10 cellular contexts compared by ENCODE assay signal in genomic region chr1:54054438-54054749, GRCh38. TPM values are rescaled to one million over a fixed set of nuclear protein-coding genes. Genes with fewer than 3 reads are reported as not detected.
DNase-seq lines count a peak whose midpoint lies in the region; ATAC-seq and TF ChIP-seq lines count a peak whose summit lies in the region.
"Had no signal": no experiment of that assay in that cellular context is flagged by ENCODE, and none has a peak within 500 bp of the region (broad histone marks: within the 10 kb centered on the region; RNA-seq: fewer than 3 reads in every experiment).

No MANE protein-coding gene starts in this region.

- WGBS in mesendoderm (ENCODE audit: extremely low coverage, insufficient coverage, low lambda C conversion rate) = no CpG with 5 or more reads among the region's 5 CpGs

- peak; percentile 27 for DNase-seq in activated CD8-positive, alpha-beta T cell treated with anti-CD3 and anti-CD28 coated beads, Interleukin-2, amount 10 ng/mL, durations not matched to agents 7 days and 5 days
- DNase-seq in mesendoderm (peak; percentile 2), pons (ENCODE audit: low spot score) (no peak), kidney tubule cell (ENCODE audit: low spot score) (no peak)

- no peak for TF ChIP-seq CTCF in HEK293 (tag by site-specific recombination; IDR thresholded peaks at IDR 0.05)

- H3K79me2 ChIP-seq in mesendoderm (ENCODE audit: control insufficient read depth, insufficient read depth, low read length) = peaks cover 6% of the 10 kb centered on the region

- peaks cover 0 to 26% (median 8%) of the 10 kb centered on the region in 11 experiments; a peak in 12 of 22 replicates for H4K20me1 ChIP-seq in BLaER1 treated with 17β-estradiol and CSF1 and Interleukin-3, amounts not matched to agents 10 nM and 100 nM

- H3K9me3 ChIP-seq in BLaER1 treated with 17β-estradiol and CSF1 and Interleukin-3, amounts not matched to agents 10 nM and 100 nM (replicated peaks in 1 of 11) = no peaks in the 10 kb centered on the region
- H3K9me3 ChIP-seq in HEK293 (ENCODE audit: control insufficient read depth, insufficient read depth, low read depth, low read length) = no peaks in the 10 kb centered on the region

- peaks cover 7% of the 10 kb centered on the region for H3K79me1 ChIP-seq in mesendoderm (ENCODE audit: low read length)

- H3K27ac Mint-ChIP-seq in activated CD8-positive, alpha-beta T cell treated with anti-CD3 and anti-CD28 coated beads, Interleukin-2, amount 10 ng/mL, durations not matched to agents 7 days and 5 days = no peak overlapping the region

- no peak overlapping the region for H3K4ac ChIP-seq in mesendoderm (ENCODE audit: low read depth, low read length)

- no peak overlapping the region for H3K4me3 Mint-ChIP-seq in activated CD8-positive, alpha-beta T cell treated with anti-CD3 and anti-CD28 coated beads, Interleukin-2, amount 10 ng/mL, durations not matched to agents 7 days and 5 days

- H3K9ac ChIP-seq in BLaER1 treated with 17β-estradiol and CSF1 and Interleukin-3, amounts not matched to agents 10 nM and 100 nM = peak overlapping the region; percentile 83 to 92 (median 89)
- H3K9ac ChIP-seq in mesendoderm (ENCODE audit: low read length) = no peak overlapping the region

- no peak overlapping the region for H3K18ac ChIP-seq in mesendoderm (ENCODE audit: low read length)

- peaks cover 26% of the 10 kb centered on the region for H3K4me1 Mint-ChIP-seq in activated CD8-positive, alpha-beta T cell treated with anti-CD3 and anti-CD28 coated beads, Interleukin-2, amount 10 ng/mL, durations not matched to agents 7 days and 5 days (ENCODE audit: low read depth)

- H3K27ac ChIP-seq in BLaER1 treated with 17β-estradiol and CSF1 and Interleukin-3, amounts not matched to agents 10 nM and 100 nM = peak overlapping the region; percentile 64 to 95 (median 91); a peak in 21 of 22 replicates
- H3K27ac ChIP-seq in HEK293 (ENCODE audit: extremely low read depth, low read depth, low read length) (no peak overlapping the region), mesendoderm (ENCODE audit: low read depth, low read length) (no peak overlapping the region)

- peak overlapping the region; percentile 90 to 98 (median 95) for H3K4me2 ChIP-seq in BLaER1 treated with 17β-estradiol and CSF1 and Interleukin-3, amounts not matched to agents 10 nM and 100 nM
- no peak overlapping the region for H3K4me2 ChIP-seq in mesendoderm (ENCODE audit: low read length)

- H2BK120ac ChIP-seq in mesendoderm (ENCODE audit: low read depth, low read length) = no peak overlapping the region

- H3K4me3 ChIP-seq in BLaER1 treated with 17β-estradiol and CSF1 and Interleukin-3, amounts not matched to agents 10 nM and 100 nM = peak overlapping the region; percentile 60 to 98 (median 81)
- H3K4me3 ChIP-seq in HEK293 (ENCODE audit: low read depth, low read length) (peak overlapping the region; percentile 4; the same call in 1 of the 2 replicates), mesendoderm (ENCODE audit: low read length) (no peak overlapping the region)

- no peak overlapping the region for H2BK15ac ChIP-seq in mesendoderm (replicated peaks; ENCODE audit: low read depth)

- H4K5ac ChIP-seq in mesendoderm (ENCODE audit: low read length) = no peak overlapping the region

- H3K36me3 Mint-ChIP-seq in activated CD8-positive, alpha-beta T cell treated with anti-CD3 and anti-CD28 coated beads, Interleukin-2, amount 10 ng/mL, durations not matched to agents 7 days and 5 days (ENCODE audit: low read depth) = peaks cover 29% of the 10 kb centered on the region

- peaks cover 2 to 36% (median 12%) of the 10 kb centered on the region in 11 experiments; a peak in 16 of 22 replicates for H3K36me3 ChIP-seq in BLaER1 treated with 17β-estradiol and CSF1 and Interleukin-3, amounts not matched to agents 10 nM and 100 nM
- peaks cover 0 to 14% of the 10 kb centered on the region in 2 experiments; a peak in 2 of 3 replicates for H3K36me3 ChIP-seq in HEK293 (ENCODE audit: control insufficient read depth in 2 of 2, insufficient read depth in 1 of 2, low read length in 2 of 2)
- no peaks in the 10 kb centered on the region for H3K36me3 ChIP-seq in mesendoderm (ENCODE audit: control insufficient read depth, insufficient read depth, low read length)

- H3K4me1 ChIP-seq in BLaER1 treated with 17β-estradiol and CSF1 and Interleukin-3, amounts not matched to agents 10 nM and 100 nM = peaks cover 16 to 51% (median 34%) of the 10 kb centered on the region in 10 experiments
- H3K4me1 ChIP-seq in HEK293 (ENCODE audit: control insufficient read depth, insufficient read depth, low read length) = peaks cover 3% of the 10 kb centered on the region; the same call in 1 of the 2 replicates
- H3K4me1 ChIP-seq in mesendoderm (ENCODE audit: control insufficient read depth, low read depth, low read length) = no peaks in the 10 kb centered on the region

- no peak overlapping the region for H3K56ac ChIP-seq in mesendoderm (ENCODE audit: low read length)

- ATAC-seq in activated CD8-positive, alpha-beta T cell treated with anti-CD3 and anti-CD28 coated beads, Interleukin-2, amount 10 ng/mL, durations not matched to agents 7 days and 5 days = no peak
- ATAC-seq in GM18861 (IDR thresholded peaks at IDR 0.05; ENCODE audit: unreplicated experiment) (no peak), GM18502 (IDR thresholded peaks at IDR 0.05; ENCODE audit: poor library complexity, unreplicated experiment) (no peak)

- H3K9me3 Mint-ChIP-seq in activated CD8-positive, alpha-beta T cell treated with anti-CD3 and anti-CD28 coated beads, Interleukin-2, amount 10 ng/mL, durations not matched to agents 7 days and 5 days (ENCODE audit: insufficient read depth) = no peaks in the 10 kb centered on the region

- H3K27me3 ChIP-seq in BLaER1 treated with 17β-estradiol and CSF1 and Interleukin-3, amounts not matched to agents 10 nM and 100 nM = no peaks in the 10 kb centered on the region; a peak in 1 of 22 replicates
- no peaks in the 10 kb centered on the region for H3K27me3 ChIP-seq in mesendoderm (ENCODE audit: insufficient read depth, low read length, poor library complexity)

- POLR2A ChIA-PET in HEK293 (lab: Yijun Ruan, JAX) = no interaction called here
- POLR2A ChIA-PET in activated CD8-positive, alpha-beta T cell treated with anti-CD3 and anti-CD28 coated beads, Interleukin-2, amount 10 ng/mL, durations not matched to agents 7 days and 5 days (lab: Charles Lee) = interaction anchor here (1.8 kb wide), 1 partner anchor 233 kb away, joined by 4 read pairs; no protein-coding TSS in a partner anchor

- CTCF ChIA-PET in HEK293 (lab: Yijun Ruan, JAX) = interaction anchor here (0.9 to 1.5 kb wide), 2 partner anchors 24 to 95 kb away, joined by 3 to 4 read pairs; no protein-coding TSS in a partner anchor
- CTCF ChIA-PET in activated CD8-positive, alpha-beta T cell treated with anti-CD3 and anti-CD28 coated beads, Interleukin-2, amount 10 ng/mL, durations not matched to agents 7 days and 5 days (lab: Charles Lee) = interaction anchor here (1.0 to 2.2 kb wide), 3 partner anchors 28 to 665 kb away, joined by 3 to 7 read pairs (median 3); partner anchors contain the start of gene IFT25

- H4K8ac ChIP-seq in mesendoderm (ENCODE audit: low read depth, low read length) = peak overlapping the region; percentile 67

- no peak overlapping the region for H2AK5ac ChIP-seq in mesendoderm (ENCODE audit: low read length)

- no peak overlapping the region for H2BK5ac ChIP-seq in mesendoderm (ENCODE audit: low read length)

- H3K27me3 Mint-ChIP-seq in activated CD8-positive, alpha-beta T cell treated with anti-CD3 and anti-CD28 coated beads, Interleukin-2, amount 10 ng/mL, durations not matched to agents 7 days and 5 days (ENCODE audit: low read depth) = no peaks in the 10 kb centered on the region

- no peak overlapping the region for H3K23ac ChIP-seq in mesendoderm (ENCODE audit: low read length)

TF ChIP-seq in HEK293, 187 proteins besides CTCF, POLR2A, EP300 and RAD21:
- TF ChIP-seq, protein P1, sequence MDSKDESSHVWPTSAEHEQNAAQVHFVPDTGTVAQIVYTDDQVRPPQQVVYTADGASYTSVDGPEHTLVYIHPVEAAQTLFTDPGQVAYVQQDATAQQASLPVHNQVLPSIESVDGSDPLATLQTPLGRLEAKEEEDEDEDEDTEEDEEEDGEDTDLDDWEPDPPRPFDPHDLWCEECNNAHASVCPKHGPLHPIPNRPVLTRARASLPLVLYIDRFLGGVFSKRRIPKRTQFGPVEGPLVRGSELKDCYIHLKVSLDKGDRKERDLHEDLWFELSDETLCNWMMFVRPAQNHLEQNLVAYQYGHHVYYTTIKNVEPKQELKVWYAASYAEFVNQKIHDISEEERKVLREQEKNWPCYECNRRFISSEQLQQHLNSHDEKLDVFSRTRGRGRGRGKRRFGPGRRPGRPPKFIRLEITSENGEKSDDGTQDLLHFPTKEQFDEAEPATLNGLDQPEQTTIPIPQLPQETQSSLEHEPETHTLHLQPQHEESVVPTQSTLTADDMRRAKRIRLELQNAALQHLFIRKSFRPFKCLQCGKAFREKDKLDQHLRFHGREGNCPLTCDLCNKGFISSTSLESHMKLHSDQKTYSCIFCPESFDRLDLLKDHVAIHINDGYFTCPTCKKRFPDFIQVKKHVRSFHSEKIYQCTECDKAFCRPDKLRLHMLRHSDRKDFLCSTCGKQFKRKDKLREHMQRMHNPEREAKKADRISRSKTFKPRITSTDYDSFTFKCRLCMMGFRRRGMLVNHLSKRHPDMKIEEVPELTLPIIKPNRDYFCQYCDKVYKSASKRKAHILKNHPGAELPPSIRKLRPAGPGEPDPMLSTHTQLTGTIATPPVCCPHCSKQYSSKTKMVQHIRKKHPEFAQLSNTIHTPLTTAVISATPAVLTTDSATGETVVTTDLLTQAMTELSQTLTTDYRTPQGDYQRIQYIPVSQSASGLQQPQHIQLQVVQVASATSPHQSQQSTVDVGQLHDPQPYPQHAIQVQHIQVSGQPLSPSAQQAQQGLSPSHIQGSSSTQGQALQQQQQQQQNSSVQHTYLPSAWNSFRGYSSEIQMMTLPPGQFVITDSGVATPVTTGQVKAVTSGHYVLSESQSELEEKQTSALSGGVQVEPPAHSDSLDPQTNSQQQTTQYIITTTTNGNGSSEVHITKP (tag by site-specific recombination; IDR thresholded peaks at IDR 0.05) = peak; percentile 75
- no peak for TF ChIP-seq ZNF423 (tag by site-specific recombination; IDR thresholded peaks at IDR 0.05)
TF ChIP-seq in HEK293: peak in this region for 1.

RNA-seq across cellular contexts. Expression of gene TCEANC2, which starts 1.0 kb away (rescaled TPM):
- total RNA-seq in activated CD8-positive, alpha-beta T cell treated with anti-CD3 and anti-CD28 coated beads, Interleukin-2, amount 10 ng/mL, durations not matched to agents 7 days and 5 days = 10 to 100 TPM; 11.6 to 12.0 TPM
- polyA plus RNA-seq in mesendoderm (2013, experiment 1 of 2) = 2.1 TPM
- polyA plus RNA-seq in mesendoderm (2013, experiment 2 of 2) = 1.9 TPM

RNA-seq across cellular contexts. Expression of gene TMEM59, which starts 1.4 kb away (rescaled TPM):
- 100 to 1,000 TPM; 154 to 156 TPM for total RNA-seq in activated CD8-positive, alpha-beta T cell treated with anti-CD3 and anti-CD28 coated beads, Interleukin-2, amount 10 ng/mL, durations not matched to agents 7 days and 5 days
- polyA plus RNA-seq in mesendoderm (2013, experiment 1 of 2) = 98.0 TPM
- polyA plus RNA-seq in mesendoderm (2013, experiment 2 of 2) = 94.3 TPM

RNA-seq across cellular contexts. Expression of gene LDLRAD1, which starts 36.4 kb away (rescaled TPM):
- not detected for total RNA-seq in activated CD8-positive, alpha-beta T cell treated with anti-CD3 and anti-CD28 coated beads, Interleukin-2, amount 10 ng/mL, durations not matched to agents 7 days and 5 days
- polyA plus RNA-seq in mesendoderm (2013, experiment 1 of 2) = 0.04 TPM
- not detected for polyA plus RNA-seq in mesendoderm (2013, experiment 2 of 2)
- total RNA-seq: LHCN-M2, lung microvascular endothelial cell had no signal

Comparison
In these comparisons a context has a peak if more than half of its experiments do, and no peak if none do; other contexts are left out.
1. H3K27ac ChIP-seq: peak in BLaER1 treated with 17β-estradiol and CSF1 and Interleukin-3, amounts not matched to agents 10 nM and 100 nM (11 of 11); none in HEK293 (single experiment) and mesendoderm (single experiment).
2. DNase-seq: peak in activated CD8-positive, alpha-beta T cell treated with anti-CD3 and anti-CD28 coated beads, Interleukin-2, amount 10 ng/mL, durations not matched to agents 7 days and 5 days (single experiment) and mesendoderm (single experiment); none in pons (single experiment) and kidney tubule cell (single experiment).